In genomic region chr1:23099171-23099536, GRCh38 we compare ENCODE assay signal across 17 cellular contexts.
DNase-seq lines count a peak whose midpoint lies in the region; ATAC-seq, FAIRE-seq and TF ChIP-seq lines count a peak whose summit lies in the region.
"Had no signal": no experiment of that assay in that cellular context is flagged by ENCODE, and none has a peak within 500 bp of the region (broad histone marks: within the 10 kb centered on the region; RNA-seq: fewer than 3 reads in every experiment).

No MANE protein-coding gene starts in this region.

- no peak overlapping the region for H3K9ac ChIP-seq in HCT116 (ENCODE audit: low read length)
- H3K9ac ChIP-seq in mesenchymal stem cell (ENCODE audit: low read length), result peak overlapping the region; percentile 56
- H3K9ac ChIP-seq: neural progenitor cell had no signal

- WGBS in mesenchymal stem cell, result no CpG with 5 or more reads among the region's 1 CpG
- 72% methylated on average over 1 of the region's 1 CpG for WGBS in prostate gland

- H3K27ac Mint-ChIP-seq in brain, result peak overlapping the region in 4 of 5 experiments; percentile 1 to 23 (median 9)
- H3K27ac Mint-ChIP-seq: dendritic cell treated with granulocyte-macrophage colony-stimulating factor and Interleukin-4, amounts not matched to agents 40 ng/mL and 50 ng/mL, for 4 days; neural progenitor cell had no signal

- no peak overlapping the region for H2AK5ac ChIP-seq in mesenchymal stem cell (ENCODE audit: low read length, severe bottlenecking)

- H3K27me3 ChIP-seq in HCT116 (ENCODE audit: insufficient read depth, low read length) (no peaks in the 10 kb centered on the region), mesenchymal stem cell (ENCODE audit: control insufficient read depth in 1 of 2, insufficient read depth in 1 of 2, low read length in 2 of 2) (no peaks in the 10 kb centered on the region), prostate gland (replicated peaks; ENCODE audit: insufficient read depth) (no peaks in the 10 kb centered on the region)
- H3K27me3 ChIP-seq: esophagus squamous epithelium, MG63, neural progenitor cell, right atrium auricular region had no signal

- H2BK15ac ChIP-seq in mesenchymal stem cell (ENCODE audit: low read depth, poor library complexity, severe bottlenecking), result no peak overlapping the region

- no peak overlapping the region for H4K91ac ChIP-seq in mesenchymal stem cell (ENCODE audit: low read length)

- no peak overlapping the region for H4K8ac ChIP-seq in mesenchymal stem cell (ENCODE audit: low read length)

- intact Hi-C loops in HCT116 (cut with micrococcal nuclease), result no loop called here
- intact Hi-C loops in prostate gland (cut with DNase I), result loop anchor here (2.0 to 10.0 kb wide), 3 partner anchors 86 to 306 kb away; no protein-coding TSS in a partner anchor

- H3K14ac ChIP-seq in mesenchymal stem cell (ENCODE audit: low read length in 2 of 2), result no peak overlapping the region

- FAIRE-seq in A204.1 (lab: Jason Lieb, UNC), result peak; percentile 54
- FAIRE-seq: kidney had no signal

- H3K4me3 ChIP-seq in HCT116 (replicated peaks in 1 of 2; ENCODE audit: low read depth in 1 of 2, low read length in 2 of 2) (no peak overlapping the region), mesenchymal stem cell (ENCODE audit: insufficient read depth in 1 of 2, low read depth in 1 of 2, low read length in 2 of 2) (peak overlapping the region in 1 of 2 experiments; percentile 9), prostate gland (no peak overlapping the region)
- H3K4me3 ChIP-seq: esophagus squamous epithelium, MG63, neural progenitor cell, right atrium auricular region had no signal

- H3K23ac ChIP-seq in mesenchymal stem cell (ENCODE audit: low read length in 2 of 2), result no peak overlapping the region

- H3K4me1 Mint-ChIP-seq in brain, result peaks cover 52% of the 10 kb centered on the region

- H3K4me1 ChIP-seq in HCT116 (ENCODE audit: control insufficient read depth in 1 of 2, insufficient read depth in 2 of 2, low read length in 2 of 2), result peaks cover 32 to 58% of the 10 kb centered on the region in 2 experiments
- H3K4me1 ChIP-seq in mesenchymal stem cell (ENCODE audit: control insufficient read depth, insufficient read depth, low read depth, low read length), result peaks cover 8% of the 10 kb centered on the region
- no peaks in the 10 kb centered on the region for H3K4me1 ChIP-seq in prostate gland (replicated peaks)

- H3K4me3 Mint-ChIP-seq in brain, result peak overlapping the region in 3 of 5 experiments; percentile 14 to 53 (median 49)
- H3K4me3 Mint-ChIP-seq: activated naive CD4-positive, alpha-beta T cell treated with anti-CD3 and anti-CD28 coated beads, Interleukin-2, amount 10 ng/mL, durations not matched to agents 7 days and 5 days; dendritic cell treated with granulocyte-macrophage colony-stimulating factor and Interleukin-4, amounts not matched to agents 40 ng/mL and 50 ng/mL, for 4 days; neural progenitor cell; stimulated activated naive CD8-positive, alpha-beta T cell treated with anti-CD3 and anti-CD28 coated beads, Interleukin-15, Interleukin-2, amounts not matched to agents 100 ng/mL and 50 ng/mL, for 24 hours had no signal

- H3K4ac ChIP-seq in mesenchymal stem cell (ENCODE audit: low read depth in 1 of 2, low read length in 2 of 2), result no peak overlapping the region

- ATAC-seq in HCT116 (no peak), GM21529 (IDR thresholded peaks at IDR 0.05; ENCODE audit: unreplicated experiment) (no peak)

- H3K4me2 ChIP-seq in HCT116 (ENCODE audit: low read length), result peak overlapping the region; percentile 0; the same call in 1 of the 2 replicates
- no peak overlapping the region for H3K4me2 ChIP-seq in mesenchymal stem cell (ENCODE audit: low read length, poor library complexity, severe bottlenecking)
- H3K4me2 ChIP-seq: neural progenitor cell had no signal

- H3K9me3 Mint-ChIP-seq in brain, result no peaks in the 10 kb centered on the region
- H3K9me3 Mint-ChIP-seq: activated naive CD4-positive, alpha-beta T cell treated with anti-CD3 and anti-CD28 coated beads, Interleukin-2, amount 10 ng/mL, durations not matched to agents 7 days and 5 days; dendritic cell treated with granulocyte-macrophage colony-stimulating factor and Interleukin-4, amounts not matched to agents 40 ng/mL and 50 ng/mL, for 4 days; neural progenitor cell; stimulated activated naive CD8-positive, alpha-beta T cell treated with anti-CD3 and anti-CD28 coated beads, Interleukin-15, Interleukin-2, amounts not matched to agents 100 ng/mL and 50 ng/mL, for 24 hours had no signal

- BruUV-seq in HCT116 (replicated peaks; lab: Mats Ljungman, UMichigan), result no TSS peak

- no peak overlapping the region for H3K27ac ChIP-seq in HCT116 (ENCODE audit: low read depth, low read length)
- H3K27ac ChIP-seq in mesenchymal stem cell (ENCODE audit: low read length, poor library complexity, severe bottlenecking), result no peak overlapping the region
- no peak overlapping the region for H3K27ac ChIP-seq in prostate gland
- H3K27ac ChIP-seq: neural progenitor cell had no signal

- H2BK5ac ChIP-seq in mesenchymal stem cell (ENCODE audit: low read depth, low read length, poor library complexity, severe bottlenecking), result no peak overlapping the region

- DNase-seq in HCT116 (ENCODE audit: low read depth, low spot score), result no peak
- no peak for DNase-seq in mesenchymal stem cell
- no peak for DNase-seq in NCI-H146 (lab: John Stamatoyannopoulos, UW)
- DNase-seq in prostate gland (ENCODE audit: low spot score), result no peak
- DNase-seq in NCI-H2029 (lab: John Stamatoyannopoulos, UW), result no peak
- DNase-seq: esophagus squamous epithelium, GF-D8, kidney had no signal

- CTCF ChIA-PET in HCT116 (lab: Charles Lee), result interaction anchor here (0.5 to 3.6 kb wide), 20 partner anchors 9 to 645 kb away, joined by 3 to 158 read pairs (median 3); partner anchors contain the start of gene LUZP1

- H3K79me1 ChIP-seq in mesenchymal stem cell (replicated peaks; ENCODE audit: low read length, poor library complexity, severe bottlenecking), result peaks cover 16% of the 10 kb centered on the region

- peaks cover 13% of the 10 kb centered on the region; the same call in 1 of the 2 replicates for H3K79me2 ChIP-seq in HCT116 (ENCODE audit: insufficient read depth, low read length)

- H3K18ac ChIP-seq in mesenchymal stem cell (ENCODE audit: low read depth in 1 of 2, low read length in 2 of 2), result no peak overlapping the region

- H3K9me2 ChIP-seq in HCT116 (ENCODE audit: insufficient read depth), result no peaks in the 10 kb centered on the region

- H3K36me3 Mint-ChIP-seq in brain, result peaks cover 28% of the 10 kb centered on the region

- H2AFZ ChIP-seq in HCT116 (ENCODE audit: low read depth, low read length, poor library complexity, severe bottlenecking), result no peak overlapping the region
- no peak overlapping the region for H2AFZ ChIP-seq in mesenchymal stem cell (ENCODE audit: low read depth, low read length)
- H2AFZ ChIP-seq: neural progenitor cell had no signal

- TF ChIP-seq CTCF in HCT116 (IDR thresholded peaks at IDR 0.05 in 2 of 3, conservative IDR thresholded peaks at IDR 0.05 in 1 of 3; ENCODE audit: borderline replicate concordance in 1 of 3, insufficient read depth in 1 of 3, low read depth in 2 of 3, low read length in 2 of 3), result no peak
- no peak for TF ChIP-seq CTCF in brain (conservative IDR thresholded peaks at IDR 0.05)
- no peak for TF ChIP-seq CTCF in prostate gland (IDR thresholded peaks at IDR 0.05)

- H3K9me3 ChIP-seq in HCT116 (ENCODE audit: control insufficient read depth in 1 of 2, insufficient read depth in 1 of 2, low read depth in 1 of 2, low read length in 2 of 2), result no peaks in the 10 kb centered on the region
- no peaks in the 10 kb centered on the region for H3K9me3 ChIP-seq in mesenchymal stem cell (ENCODE audit: control insufficient read depth, low read length)
- H3K9me3 ChIP-seq in prostate gland, result no peaks in the 10 kb centered on the region
- H3K9me3 ChIP-seq: esophagus squamous epithelium, MG63, right atrium auricular region had no signal

- H3K27me3 Mint-ChIP-seq in brain, result no peaks in the 10 kb centered on the region
- H3K27me3 Mint-ChIP-seq: activated naive CD4-positive, alpha-beta T cell treated with anti-CD3 and anti-CD28 coated beads, Interleukin-2, amount 10 ng/mL, durations not matched to agents 7 days and 5 days; dendritic cell treated with granulocyte-macrophage colony-stimulating factor and Interleukin-4, amounts not matched to agents 40 ng/mL and 50 ng/mL, for 4 days; stimulated activated naive CD8-positive, alpha-beta T cell treated with anti-CD3 and anti-CD28 coated beads, Interleukin-15, Interleukin-2, amounts not matched to agents 100 ng/mL and 50 ng/mL, for 24 hours had no signal

- H4K20me1 ChIP-seq in HCT116 (ENCODE audit: insufficient read depth), result no peaks in the 10 kb centered on the region; the same call in 1 of the 2 replicates

- TF ChIP-seq RAD21 in HCT116 (IDR thresholded peaks at IDR 0.05; ENCODE audit: low read depth), result no peak

- no peaks in the 10 kb centered on the region for H3K36me3 ChIP-seq in HCT116 (ENCODE audit: control insufficient read depth in 1 of 2, insufficient read depth in 2 of 2, low read length in 2 of 2)
- peaks cover 4 to 5% of the 10 kb centered on the region in 2 experiments for H3K36me3 ChIP-seq in mesenchymal stem cell (ENCODE audit: control insufficient read depth in 1 of 2, insufficient read depth in 2 of 2, low read depth in 1 of 2, low read length in 2 of 2)
- no peaks in the 10 kb centered on the region for H3K36me3 ChIP-seq in prostate gland
- H3K36me3 ChIP-seq: neural progenitor cell had no signal

- POLR2A ChIA-PET in HCT116 (lab: Charles Lee), result interaction anchor here (0.6 to 3.4 kb wide), 3 partner anchors 70 to 691 kb away, joined by 3 to 19 read pairs (median 9); partner anchors contain the start of gene LUZP1

- TF ChIP-seq POLR2A in HCT116 (IDR thresholded peaks at IDR 0.05; ENCODE audit: borderline replicate concordance, extremely low read depth, insufficient read depth, insufficient read length), result no peak
- no peak for TF ChIP-seq POLR2A in prostate gland (IDR thresholded peaks at IDR 0.05)

- H2BK12ac ChIP-seq in mesenchymal stem cell (ENCODE audit: low read length in 2 of 2), result no peak overlapping the region

- H2BK120ac ChIP-seq in mesenchymal stem cell (ENCODE audit: low read depth, low read length), result no peak overlapping the region

- RAD21 ChIA-PET in HCT116 (lab: Charles Lee; ENCODE audit: low non-redundant PET in 1 of 2, low total read pairs in 2 of 2, uncharacterized antibody in 2 of 2, unreplicated experiment in 2 of 2), result interaction anchor here (0.5 to 3.5 kb wide), 5 partner anchors 81 to 87 kb away, joined by 3 to 26 read pairs (median 5); no protein-coding TSS in a partner anchor

TF ChIP-seq in HCT116, 20 proteins besides CTCF, POLR2A, EP300 and RAD21 (continues in another document):
- TF ChIP-seq SP1 (IDR thresholded peaks at IDR 0.05; ENCODE audit: low read depth), result no peak
- TF ChIP-seq FOSL1 (IDR thresholded peaks at IDR 0.05; ENCODE audit: low read depth), result no peak
- no peak for TF ChIP-seq ZNF274 (IDR thresholded peaks at IDR 0.05; ENCODE audit: low read depth, low read length)
- no peak for TF ChIP-seq EZH2 (IDR thresholded peaks at IDR 0.05)
- TF ChIP-seq EZH2phosphoT487 (IDR thresholded peaks at IDR 0.05; ENCODE audit: borderline replicate concordance), result no peak
- TF ChIP-seq ZFX (IDR thresholded peaks at IDR 0.05), result no peak
- no peak for TF ChIP-seq JUND (IDR thresholded peaks at IDR 0.05)
